2 cellular contexts compared by ENCODE assay signal in the genomic region with DNA sequence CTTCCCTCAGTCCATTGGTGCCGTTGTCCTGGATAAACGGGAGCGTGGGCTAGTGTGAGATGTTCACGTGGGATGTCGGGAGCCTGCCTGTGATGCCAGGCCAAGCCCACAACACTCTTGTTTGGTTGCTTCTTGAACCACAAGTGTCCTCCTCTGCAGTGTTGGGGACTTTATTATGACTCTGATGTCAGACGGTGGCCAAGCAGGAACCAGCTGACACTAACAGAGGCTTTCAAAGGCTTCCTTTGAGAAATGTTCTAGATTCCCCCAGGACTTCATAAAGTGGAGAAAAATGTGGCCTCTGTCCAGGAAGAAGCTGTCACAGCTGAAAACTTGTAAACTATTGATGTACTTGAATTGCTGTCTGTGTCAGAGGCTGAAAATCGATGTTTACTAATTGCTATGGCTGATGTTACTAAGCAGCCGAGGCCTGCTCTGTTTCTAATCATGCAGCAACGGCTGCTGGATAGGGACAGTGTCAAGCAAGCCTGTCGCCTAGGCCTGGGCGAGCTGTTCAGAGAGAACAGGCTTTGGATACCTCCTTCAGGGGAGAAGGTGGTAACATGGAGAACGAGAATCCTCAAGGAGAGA.
TF ChIP-seq lines count a peak whose summit lies in the region.

No MANE protein-coding gene starts in this region.

TF ChIP-seq in SK-N-SH, 30 proteins besides CTCF, POLR2A, EP300 and RAD21 (continued from another document):
- TF ChIP-seq NFIC (IDR thresholded peaks at IDR 0.05; ENCODE audit: borderline replicate concordance) (no peak), MXI1 (IDR thresholded peaks at IDR 0.05; ENCODE audit: low read depth, low read length) (no peak), JUND (IDR thresholded peaks at IDR 0.05) (no peak)

TF ChIP-seq in SK-N-SH treated with all-trans-retinoic acid at 6 μM for 48 hours, 23 proteins besides CTCF, POLR2A, EP300 and RAD21 (continued from another document):
- TF ChIP-seq, protein P1, sequence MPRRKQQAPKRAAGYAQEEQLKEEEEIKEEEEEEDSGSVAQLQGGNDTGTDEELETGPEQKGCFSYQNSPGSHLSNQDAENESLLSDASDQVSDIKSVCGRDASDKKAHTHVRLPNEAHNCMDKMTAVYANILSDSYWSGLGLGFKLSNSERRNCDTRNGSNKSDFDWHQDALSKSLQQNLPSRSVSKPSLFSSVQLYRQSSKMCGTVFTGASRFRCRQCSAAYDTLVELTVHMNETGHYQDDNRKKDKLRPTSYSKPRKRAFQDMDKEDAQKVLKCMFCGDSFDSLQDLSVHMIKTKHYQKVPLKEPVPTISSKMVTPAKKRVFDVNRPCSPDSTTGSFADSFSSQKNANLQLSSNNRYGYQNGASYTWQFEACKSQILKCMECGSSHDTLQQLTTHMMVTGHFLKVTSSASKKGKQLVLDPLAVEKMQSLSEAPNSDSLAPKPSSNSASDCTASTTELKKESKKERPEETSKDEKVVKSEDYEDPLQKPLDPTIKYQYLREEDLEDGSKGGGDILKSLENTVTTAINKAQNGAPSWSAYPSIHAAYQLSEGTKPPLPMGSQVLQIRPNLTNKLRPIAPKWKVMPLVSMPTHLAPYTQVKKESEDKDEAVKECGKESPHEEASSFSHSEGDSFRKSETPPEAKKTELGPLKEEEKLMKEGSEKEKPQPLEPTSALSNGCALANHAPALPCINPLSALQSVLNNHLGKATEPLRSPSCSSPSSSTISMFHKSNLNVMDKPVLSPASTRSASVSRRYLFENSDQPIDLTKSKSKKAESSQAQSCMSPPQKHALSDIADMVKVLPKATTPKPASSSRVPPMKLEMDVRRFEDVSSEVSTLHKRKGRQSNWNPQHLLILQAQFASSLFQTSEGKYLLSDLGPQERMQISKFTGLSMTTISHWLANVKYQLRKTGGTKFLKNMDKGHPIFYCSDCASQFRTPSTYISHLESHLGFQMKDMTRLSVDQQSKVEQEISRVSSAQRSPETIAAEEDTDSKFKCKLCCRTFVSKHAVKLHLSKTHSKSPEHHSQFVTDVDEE (CRISPR knock-in tag; IDR thresholded peaks at IDR 0.05), result no peak
- TF ChIP-seq GLIS3 (CRISPR knock-in tag; IDR thresholded peaks at IDR 0.05) (no peak), ZFP30 (CRISPR knock-in tag; IDR thresholded peaks at IDR 0.05) (no peak), ZNF70 (CRISPR knock-in tag; IDR thresholded peaks at IDR 0.05) (no peak), TOX (CRISPR knock-in tag; IDR thresholded peaks at IDR 0.05; ENCODE audit: borderline replicate concordance) (no peak), CSDC2 (CRISPR knock-in tag; IDR thresholded peaks at IDR 0.05) (no peak)
